1 cellular context compared by ENCODE assay signal in genomic region chr1:57279909-57280666, GRCh38.
TF ChIP-seq lines count a peak whose summit lies in the region.

No MANE protein-coding gene starts in this region.

TF ChIP-seq in HepG2, 621 proteins besides CTCF, POLR2A, EP300 and RAD21 (continued from another document and continues in another):
- TF ChIP-seq NFAT5 (CRISPR knock-in tag; IDR thresholded peaks at IDR 0.05) (no peak), NFKB2 (CRISPR knock-in tag; IDR thresholded peaks at IDR 0.05; ENCODE audit: borderline replicate concordance) (no peak), RFX3 (CRISPR knock-in tag; IDR thresholded peaks at IDR 0.05) (peak; percentile 47), ZNF160 (CRISPR knock-in tag; IDR thresholded peaks at IDR 0.05) (peak; percentile 39; the same call in 1 of the 2 replicates), PAX8 (CRISPR knock-in tag; IDR thresholded peaks at IDR 0.05; ENCODE audit: borderline replicate concordance) (no peak), DPF2 (CRISPR knock-in tag; IDR thresholded peaks at IDR 0.05; ENCODE audit: borderline replicate concordance, low read depth) (peak; percentile 100), ZNF10 (CRISPR knock-in tag; IDR thresholded peaks at IDR 0.05; ENCODE audit: borderline replicate concordance, low read depth) (no peak), JARID2 (CRISPR knock-in tag; IDR thresholded peaks at IDR 0.05; ENCODE audit: insufficient replicate concordance) (peak; percentile 33), FOXA1 (IDR thresholded peaks at IDR 0.05) (peak; percentile 45; the same call in 1 of the 2 replicates), FOXA1 (CRISPR knock-in tag; IDR thresholded peaks at IDR 0.05) (peak; percentile 99), NCOA1 (CRISPR knock-in tag; IDR thresholded peaks at IDR 0.05) (peak; percentile 90), MAFK (conservative IDR thresholded peaks at IDR 0.05 in 1 of 2, IDR thresholded peaks at IDR 0.05 in 1 of 2; ENCODE audit: low read length in 2 of 2) (peak; percentile 96 to 98), ZNF768 (CRISPR knock-in tag; IDR thresholded peaks at IDR 0.05) (peak; percentile 87; the same call in 1 of the 2 replicates), ZNF788 (CRISPR knock-in tag; IDR thresholded peaks at IDR 0.05; ENCODE audit: borderline replicate concordance) (peak; percentile 97), NR2F1 (CRISPR knock-in tag; IDR thresholded peaks at IDR 0.05) (peak; percentile 92 to 93), IRF2 (CRISPR knock-in tag; IDR thresholded peaks at IDR 0.05) (peak; percentile 97), ZNF746 (CRISPR knock-in tag; IDR thresholded peaks at IDR 0.05) (peak; percentile 92; the same call in 1 of the 2 replicates), KIAA2018 (CRISPR knock-in tag; IDR thresholded peaks at IDR 0.05; ENCODE audit: borderline replicate concordance) (no peak)
- TF ChIP-seq, protein P1, sequence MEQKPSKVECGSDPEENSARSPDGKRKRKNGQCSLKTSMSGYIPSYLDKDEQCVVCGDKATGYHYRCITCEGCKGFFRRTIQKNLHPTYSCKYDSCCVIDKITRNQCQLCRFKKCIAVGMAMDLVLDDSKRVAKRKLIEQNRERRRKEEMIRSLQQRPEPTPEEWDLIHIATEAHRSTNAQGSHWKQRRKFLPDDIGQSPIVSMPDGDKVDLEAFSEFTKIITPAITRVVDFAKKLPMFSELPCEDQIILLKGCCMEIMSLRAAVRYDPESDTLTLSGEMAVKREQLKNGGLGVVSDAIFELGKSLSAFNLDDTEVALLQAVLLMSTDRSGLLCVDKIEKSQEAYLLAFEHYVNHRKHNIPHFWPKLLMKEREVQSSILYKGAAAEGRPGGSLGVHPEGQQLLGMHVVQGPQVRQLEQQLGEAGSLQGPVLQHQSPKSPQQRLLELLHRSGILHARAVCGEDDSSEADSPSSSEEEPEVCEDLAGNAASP (CRISPR knock-in tag; IDR thresholded peaks at IDR 0.05; ENCODE audit: borderline replicate concordance) = peak; percentile 94
- TF ChIP-seq, protein P2, sequence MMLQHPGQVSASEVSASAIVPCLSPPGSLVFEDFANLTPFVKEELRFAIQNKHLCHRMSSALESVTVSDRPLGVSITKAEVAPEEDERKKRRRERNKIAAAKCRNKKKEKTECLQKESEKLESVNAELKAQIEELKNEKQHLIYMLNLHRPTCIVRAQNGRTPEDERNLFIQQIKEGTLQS (CRISPR knock-in tag; IDR thresholded peaks at IDR 0.05) = peak; percentile 97
- TF ChIP-seq, protein P3, sequence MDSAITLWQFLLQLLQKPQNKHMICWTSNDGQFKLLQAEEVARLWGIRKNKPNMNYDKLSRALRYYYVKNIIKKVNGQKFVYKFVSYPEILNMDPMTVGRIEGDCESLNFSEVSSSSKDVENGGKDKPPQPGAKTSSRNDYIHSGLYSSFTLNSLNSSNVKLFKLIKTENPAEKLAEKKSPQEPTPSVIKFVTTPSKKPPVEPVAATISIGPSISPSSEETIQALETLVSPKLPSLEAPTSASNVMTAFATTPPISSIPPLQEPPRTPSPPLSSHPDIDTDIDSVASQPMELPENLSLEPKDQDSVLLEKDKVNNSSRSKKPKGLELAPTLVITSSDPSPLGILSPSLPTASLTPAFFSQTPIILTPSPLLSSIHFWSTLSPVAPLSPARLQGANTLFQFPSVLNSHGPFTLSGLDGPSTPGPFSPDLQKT (CRISPR knock-in tag; IDR thresholded peaks at IDR 0.05; ENCODE audit: borderline replicate concordance) = no peak
- TF ChIP-seq, protein P4, sequence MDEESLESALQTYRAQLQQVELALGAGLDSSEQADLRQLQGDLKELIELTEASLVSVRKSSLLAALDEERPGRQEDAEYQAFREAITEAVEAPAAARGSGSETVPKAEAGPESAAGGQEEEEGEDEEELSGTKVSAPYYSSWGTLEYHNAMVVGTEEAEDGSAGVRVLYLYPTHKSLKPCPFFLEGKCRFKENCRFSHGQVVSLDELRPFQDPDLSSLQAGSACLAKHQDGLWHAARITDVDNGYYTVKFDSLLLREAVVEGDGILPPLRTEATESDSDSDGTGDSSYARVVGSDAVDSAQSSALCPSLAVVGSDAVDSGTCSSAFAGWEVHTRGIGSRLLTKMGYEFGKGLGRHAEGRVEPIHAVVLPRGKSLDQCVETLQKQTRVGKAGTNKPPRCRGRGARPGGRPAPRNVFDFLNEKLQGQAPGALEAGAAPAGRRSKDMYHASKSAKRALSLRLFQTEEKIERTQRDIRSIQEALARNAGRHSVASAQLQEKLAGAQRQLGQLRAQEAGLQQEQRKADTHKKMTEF (CRISPR knock-in tag; IDR thresholded peaks at IDR 0.05) = peak; percentile 99
- TF ChIP-seq, protein P5, sequence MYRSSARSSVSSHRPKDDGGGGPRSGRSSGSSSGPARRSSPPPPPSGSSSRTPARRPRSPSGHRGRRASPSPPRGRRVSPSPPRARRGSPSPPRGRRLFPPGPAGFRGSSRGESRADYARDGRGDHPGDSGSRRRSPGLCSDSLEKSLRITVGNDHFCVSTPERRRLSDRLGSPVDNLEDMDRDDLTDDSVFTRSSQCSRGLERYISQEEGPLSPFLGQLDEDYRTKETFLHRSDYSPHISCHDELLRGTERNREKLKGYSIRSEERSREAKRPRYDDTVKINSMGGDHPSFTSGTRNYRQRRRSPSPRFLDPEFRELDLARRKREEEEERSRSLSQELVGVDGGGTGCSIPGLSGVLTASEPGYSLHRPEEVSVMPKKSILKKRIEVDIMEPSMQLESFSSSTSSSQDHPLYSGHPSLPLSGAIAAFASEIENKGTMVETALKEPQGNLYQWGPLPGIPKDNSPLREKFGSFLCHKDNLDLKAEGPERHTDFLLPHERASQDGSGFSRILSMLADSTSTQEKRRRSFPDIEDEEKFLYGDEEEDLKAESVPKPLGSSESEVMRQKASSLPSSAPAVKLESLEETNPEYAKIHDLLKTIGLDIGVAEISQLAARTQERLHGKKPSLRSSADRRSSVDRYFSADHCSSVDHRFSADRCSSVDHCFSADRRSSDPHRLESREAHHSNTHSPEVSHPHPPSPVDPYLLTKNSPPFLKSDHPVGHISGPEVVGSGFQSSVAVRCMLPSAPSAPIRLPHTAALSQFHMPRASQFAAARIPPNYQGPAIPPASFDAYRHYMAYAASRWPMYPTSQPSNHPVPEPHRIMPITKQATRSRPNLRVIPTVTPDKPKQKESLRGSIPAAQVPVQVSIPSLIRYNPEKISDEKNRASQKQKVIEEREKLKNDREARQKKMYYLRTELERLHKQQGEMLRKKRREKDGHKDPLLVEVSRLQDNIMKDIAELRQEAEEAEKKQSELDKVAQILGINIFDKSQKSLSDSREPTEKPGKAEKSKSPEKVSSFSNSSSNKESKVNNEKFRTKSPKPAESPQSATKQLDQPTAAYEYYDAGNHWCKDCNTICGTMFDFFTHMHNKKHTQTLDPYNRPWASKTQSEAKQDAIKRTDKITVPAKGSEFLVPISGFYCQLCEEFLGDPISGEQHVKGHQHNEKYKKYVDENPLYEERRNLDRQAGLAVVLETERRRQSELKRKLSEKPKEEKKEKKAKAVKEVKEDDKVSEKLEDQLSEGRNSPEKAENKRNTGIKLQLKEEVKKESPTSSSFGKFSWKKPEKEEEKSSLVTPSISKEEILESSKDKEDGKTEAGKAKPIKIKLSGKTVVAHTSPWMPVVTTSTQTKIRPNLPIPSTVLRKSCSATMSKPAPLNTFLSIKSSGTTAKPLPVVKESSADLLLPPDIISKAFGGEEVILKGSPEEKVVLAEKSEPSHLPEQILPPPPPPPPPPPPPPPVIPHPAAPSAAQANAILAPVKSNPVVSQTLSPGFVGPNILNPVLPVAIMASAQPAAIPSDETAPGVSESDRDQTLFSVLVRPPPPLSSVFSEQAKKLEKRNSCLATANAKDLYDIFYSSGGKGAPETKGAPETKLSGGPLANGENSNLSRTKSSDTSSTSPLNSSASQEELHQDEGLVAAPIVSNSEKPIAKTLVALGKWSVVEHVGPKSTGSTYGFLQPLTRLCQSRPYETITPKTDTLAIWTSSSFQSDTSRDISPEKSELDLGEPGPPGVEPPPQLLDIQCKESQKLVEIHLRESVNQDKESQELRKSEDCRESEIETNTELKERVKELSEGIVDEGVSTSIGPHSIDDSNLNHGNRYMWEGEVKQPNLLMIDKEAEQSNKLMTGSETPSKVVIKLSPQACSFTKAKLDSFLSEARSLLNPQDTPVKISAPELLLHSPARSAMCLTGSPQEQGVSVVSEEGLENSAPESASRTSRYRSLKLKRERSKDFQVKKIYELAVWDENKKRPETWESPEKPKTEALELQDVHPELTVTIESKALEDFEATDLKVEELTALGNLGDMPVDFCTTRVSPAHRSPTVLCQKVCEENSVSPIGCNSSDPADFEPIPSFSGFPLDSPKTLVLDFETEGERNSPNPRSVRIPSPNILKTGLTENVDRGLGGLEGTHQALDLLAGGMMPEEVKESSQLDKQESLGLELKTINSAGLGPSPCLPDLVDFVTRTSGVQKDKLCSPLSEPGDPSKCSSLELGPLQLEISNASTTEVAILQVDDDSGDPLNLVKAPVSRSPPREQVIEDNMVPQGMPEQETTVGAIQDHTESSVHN (CRISPR knock-in tag; IDR thresholded peaks at IDR 0.05) = no peak
